In the genomic region with DNA sequence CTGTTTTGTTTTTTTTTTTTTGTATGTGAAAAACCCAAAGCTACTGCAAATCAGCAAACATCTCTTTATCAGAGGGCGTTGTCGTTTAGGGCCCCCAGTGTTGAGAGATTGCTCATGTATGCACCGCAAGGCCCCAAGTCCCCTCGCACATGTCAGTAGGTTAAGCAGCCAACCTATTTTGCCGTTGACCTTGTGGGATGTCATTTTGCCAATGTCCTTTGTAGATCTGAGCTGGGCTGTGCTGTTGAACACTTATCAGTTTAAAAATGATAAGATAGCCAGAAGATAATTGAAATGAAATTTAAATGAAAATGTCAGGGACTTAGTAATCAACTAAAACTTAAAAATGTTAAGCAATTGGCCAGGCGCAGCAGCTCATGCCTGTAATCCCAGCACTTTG, we compare ENCODE assay signal across 18 cellular contexts. TPM values are rescaled to one million over a fixed set of nuclear protein-coding genes. Genes with fewer than 3 reads are reported as not detected.
DNase-seq lines count a peak whose midpoint lies in the region; ATAC-seq and TF ChIP-seq lines count a peak whose summit lies in the region.
"Had no signal": no experiment of that assay in that cellular context is flagged by ENCODE, and none has a peak within 500 bp of the region (broad histone marks: within the 10 kb centered on the region; RNA-seq: fewer than 3 reads in every experiment).

No MANE protein-coding gene starts in this region.

- no peak overlapping the region for H3K4me3 Mint-ChIP-seq in activated CD4-positive, alpha-beta memory T cell treated with anti-CD3 and anti-CD28 coated beads for 36 hours
- H3K4me3 Mint-ChIP-seq in activated CD4-positive, alpha-beta memory T cell treated with anti-CD3 and anti-CD28 coated beads, Interleukin-2, amount 10 ng/mL, durations not matched to agents 7 days and 5 days: no peak overlapping the region
- H3K4me3 Mint-ChIP-seq in central memory CD8-positive, alpha-beta T cell: no peak overlapping the region
- no peak overlapping the region for H3K4me3 Mint-ChIP-seq in stimulated activated memory B cell treated with anti-CD40 and anti-IgM and Interleukin-4, amounts not matched to agents 10 μg/mL and 1 μg/mL and 100 μg/mL, for 72 hours
- H3K4me3 Mint-ChIP-seq: CD4-positive, alpha-beta T cell had no signal

- H3K27ac ChIP-seq in KOPT-K1 (ENCODE audit: low read depth, low read length, poor library complexity, severe bottlenecking) (peak overlapping the region; percentile 2), psoas muscle (peak overlapping the region; percentile 99), spleen (no peak overlapping the region)
- H3K27ac ChIP-seq: 22Rv1, BLaER1, GM23248, HL-60 had no signal

- TF ChIP-seq CTCF in psoas muscle (IDR thresholded peaks at IDR 0.05) (no peak), spleen (IDR thresholded peaks at IDR 0.05 in 8 of 11, conservative IDR thresholded peaks at IDR 0.05 in 3 of 11) (no peak)

- H3K36me3 ChIP-seq in KOPT-K1 (ENCODE audit: insufficient read depth, low read length) (no peaks in the 10 kb centered on the region), psoas muscle (ENCODE audit: insufficient read depth in 1 of 2, low read depth in 1 of 2) (no peaks in the 10 kb centered on the region), spleen (no peaks in the 10 kb centered on the region)
- H3K36me3 ChIP-seq: BLaER1 had no signal

- H3K4me1 Mint-ChIP-seq in activated CD4-positive, alpha-beta memory T cell treated with anti-CD3 and anti-CD28 coated beads for 36 hours (ENCODE audit: low read depth): peaks cover 32% of the 10 kb centered on the region
- peaks cover 46% of the 10 kb centered on the region for H3K4me1 Mint-ChIP-seq in activated CD4-positive, alpha-beta memory T cell treated with anti-CD3 and anti-CD28 coated beads, Interleukin-2, amount 10 ng/mL, durations not matched to agents 7 days and 5 days
- peaks cover 52% of the 10 kb centered on the region for H3K4me1 Mint-ChIP-seq in central memory CD8-positive, alpha-beta T cell
- H3K4me1 Mint-ChIP-seq in stimulated activated memory B cell treated with anti-CD40 and anti-IgM and Interleukin-4, amounts not matched to agents 10 μg/mL and 1 μg/mL and 100 μg/mL, for 72 hours: peaks cover 44% of the 10 kb centered on the region

- ATAC-seq in central memory CD8-positive, alpha-beta T cell (replicated peaks; ENCODE audit: extremely low read depth, poor library complexity, severe bottlenecking): no peak
- no peak for ATAC-seq in psoas muscle
- no peak for ATAC-seq in stimulated activated memory B cell treated with anti-CD40 and anti-IgM and Interleukin-4, amounts not matched to agents 10 μg/mL and 1 μg/mL and 100 μg/mL, for 72 hours

- no peaks in the 10 kb centered on the region for H3K9me3 Mint-ChIP-seq in activated CD4-positive, alpha-beta memory T cell treated with anti-CD3 and anti-CD28 coated beads for 36 hours
- peaks cover 5% of the 10 kb centered on the region for H3K9me3 Mint-ChIP-seq in activated CD4-positive, alpha-beta memory T cell treated with anti-CD3 and anti-CD28 coated beads, Interleukin-2, amount 10 ng/mL, durations not matched to agents 7 days and 5 days
- H3K9me3 Mint-ChIP-seq in central memory CD8-positive, alpha-beta T cell: peaks cover 6% of the 10 kb centered on the region
- peaks cover 4% of the 10 kb centered on the region for H3K9me3 Mint-ChIP-seq in stimulated activated memory B cell treated with anti-CD40 and anti-IgM and Interleukin-4, amounts not matched to agents 10 μg/mL and 1 μg/mL and 100 μg/mL, for 72 hours
- H3K9me3 Mint-ChIP-seq: CD4-positive, alpha-beta T cell had no signal

- H3K4me3 ChIP-seq in psoas muscle (no peak overlapping the region), spleen (no peak overlapping the region)
- H3K4me3 ChIP-seq: BLaER1, GM12878, GM23248 had no signal

- TF ChIP-seq POLR2A in spleen (IDR thresholded peaks at IDR 0.05): no peak

- intact Hi-C loops in activated CD4-positive, alpha-beta memory T cell treated with anti-CD3 and anti-CD28 coated beads for 36 hours (cut with micrococcal nuclease): no loop called here
- intact Hi-C loops in psoas muscle (cut with DNase I) (loop anchor here in 1 of 2 donors (5.0 kb wide), 1 partner anchor 145 kb away; no protein-coding TSS in a partner anchor), spleen (cut with DNase I; ENCODE audit: low total_unique reads) (no loop called here)

- H3K36me3 Mint-ChIP-seq in activated CD4-positive, alpha-beta memory T cell treated with anti-CD3 and anti-CD28 coated beads for 36 hours: no peaks in the 10 kb centered on the region
- H3K36me3 Mint-ChIP-seq in activated CD4-positive, alpha-beta memory T cell treated with anti-CD3 and anti-CD28 coated beads, Interleukin-2, amount 10 ng/mL, durations not matched to agents 7 days and 5 days (ENCODE audit: low read depth): peaks cover 9% of the 10 kb centered on the region
- no peaks in the 10 kb centered on the region for H3K36me3 Mint-ChIP-seq in central memory CD8-positive, alpha-beta T cell (ENCODE audit: insufficient read depth)
- peaks cover 11% of the 10 kb centered on the region for H3K36me3 Mint-ChIP-seq in stimulated activated memory B cell treated with anti-CD40 and anti-IgM and Interleukin-4, amounts not matched to agents 10 μg/mL and 1 μg/mL and 100 μg/mL, for 72 hours

- H3K27me3 ChIP-seq in psoas muscle (ENCODE audit: insufficient read depth in 3 of 3, low read length in 2 of 3) (no peaks in the 10 kb centered on the region), spleen (replicated peaks in 1 of 7) (no peaks in the 10 kb centered on the region)
- H3K27me3 ChIP-seq: BLaER1 had no signal

- POLR2A ChIA-PET in activated CD4-positive, alpha-beta memory T cell treated with anti-CD3 and anti-CD28 coated beads for 36 hours (lab: Charles Lee): no interaction called here
- POLR2A ChIA-PET in activated CD4-positive, alpha-beta memory T cell treated with anti-CD3 and anti-CD28 coated beads, Interleukin-2, amount 10 ng/mL, durations not matched to agents 7 days and 5 days (lab: Charles Lee): interaction anchor here (0.6 to 9.4 kb wide), 3 partner anchors 14 to 115 kb away, joined by 3 to 74 read pairs (median 3); partner anchors contain the start of genes ARSG and SLC16A6

- 88 to 90% (median 89%) methylated on average over 6 of the region's 6 CpGs for WGBS in psoas muscle, 3 donors
- WGBS in spleen, 5 donors: 67 to 84% (median 76%) methylated on average over 6 of the region's 6 CpGs

- CTCF ChIA-PET in activated CD4-positive, alpha-beta memory T cell treated with anti-CD3 and anti-CD28 coated beads for 36 hours (lab: Charles Lee): no interaction called here
- CTCF ChIA-PET in activated CD4-positive, alpha-beta memory T cell treated with anti-CD3 and anti-CD28 coated beads, Interleukin-2, amount 10 ng/mL, durations not matched to agents 7 days and 5 days (lab: Charles Lee): interaction anchor here (0.6 to 1.6 kb wide), 5 partner anchors 10 to 174 kb away, joined by 3 to 6 read pairs (median 3); no protein-coding TSS in a partner anchor

- DNase-seq in activated CD4-positive, alpha-beta memory T cell treated with anti-CD3 and anti-CD28 coated beads for 36 hours: no peak
- no peak for DNase-seq in activated CD4-positive, alpha-beta memory T cell treated with anti-CD3 and anti-CD28 coated beads, Interleukin-2, amount 10 ng/mL, durations not matched to agents 7 days and 5 days
- no peak for DNase-seq in central memory CD8-positive, alpha-beta T cell (ENCODE audit: low spot score in 2 of 2)
- no peak for DNase-seq in psoas muscle
- no peak for DNase-seq in NCI-H146 (lab: John Stamatoyannopoulos, UW)
- DNase-seq in spleen: no peak
- DNase-seq: AML-193; Calu3; CD4-positive, alpha-beta T cell; DMS 273 treated with DMSO at 0.1 percent for 48 hours; DMS79; GM23248 had no signal

- H3K9me3 ChIP-seq in KOPT-K1 (ENCODE audit: insufficient read depth, low read length, poor library complexity, severe bottlenecking) (no peaks in the 10 kb centered on the region), psoas muscle (no peaks in the 10 kb centered on the region), spleen (no peaks in the 10 kb centered on the region)
- H3K9me3 ChIP-seq: BLaER1 had no signal

- peak overlapping the region; percentile 4 for H3K27ac Mint-ChIP-seq in activated CD4-positive, alpha-beta memory T cell treated with anti-CD3 and anti-CD28 coated beads for 36 hours
- H3K27ac Mint-ChIP-seq in activated CD4-positive, alpha-beta memory T cell treated with anti-CD3 and anti-CD28 coated beads, Interleukin-2, amount 10 ng/mL, durations not matched to agents 7 days and 5 days: no peak overlapping the region
- peak overlapping the region; percentile 22 for H3K27ac Mint-ChIP-seq in central memory CD8-positive, alpha-beta T cell (ENCODE audit: low read depth)
- H3K27ac Mint-ChIP-seq in stimulated activated memory B cell treated with anti-CD40 and anti-IgM and Interleukin-4, amounts not matched to agents 10 μg/mL and 1 μg/mL and 100 μg/mL, for 72 hours: no peak overlapping the region
- H3K27ac Mint-ChIP-seq: CD4-positive, alpha-beta T cell had no signal

- no peaks in the 10 kb centered on the region for H3K27me3 Mint-ChIP-seq in activated CD4-positive, alpha-beta memory T cell treated with anti-CD3 and anti-CD28 coated beads for 36 hours
- H3K27me3 Mint-ChIP-seq in activated CD4-positive, alpha-beta memory T cell treated with anti-CD3 and anti-CD28 coated beads, Interleukin-2, amount 10 ng/mL, durations not matched to agents 7 days and 5 days: no peaks in the 10 kb centered on the region
- H3K27me3 Mint-ChIP-seq in central memory CD8-positive, alpha-beta T cell: no peaks in the 10 kb centered on the region
- H3K27me3 Mint-ChIP-seq in stimulated activated memory B cell treated with anti-CD40 and anti-IgM and Interleukin-4, amounts not matched to agents 10 μg/mL and 1 μg/mL and 100 μg/mL, for 72 hours: no peaks in the 10 kb centered on the region
- H3K27me3 Mint-ChIP-seq: CD4-positive, alpha-beta T cell had no signal

- H3K4me1 ChIP-seq in psoas muscle: peaks cover 34% of the 10 kb centered on the region
- H3K4me1 ChIP-seq in spleen: peaks cover 9 to 75% (median 32%) of the 10 kb centered on the region in 6 donors

RNA-seq across cellular contexts. Expression of gene ARSG, which starts 26.2 kb away (rescaled TPM):
- 10 to 100 TPM in 1 of 2 experiments, 1 to 10 TPM in 1; 9.8 to 10.8 TPM for total RNA-seq in activated CD4-positive, alpha-beta memory T cell treated with anti-CD3 and anti-CD28 coated beads for 36 hours
- total RNA-seq in activated CD4-positive, alpha-beta memory T cell treated with anti-CD3 and anti-CD28 coated beads, Interleukin-2, amount 10 ng/mL, durations not matched to agents 7 days and 5 days: 10 to 100 TPM; 13.5 to 16.8 TPM
- total RNA-seq in psoas muscle: 1 to 10 TPM; 2.1 to 6.1 (median 3.1) TPM
- 1 to 10 TPM; 1.7 to 3.7 (median 1.9) TPM for polyA plus RNA-seq in psoas muscle
- 10 to 100 TPM; 10.4 to 24.3 (median 18.7) TPM for total RNA-seq in spleen
- 1 to 10 TPM; 1.5 to 2.3 (median 2.1) TPM for polyA plus RNA-seq in spleen

RNA-seq across cellular contexts. Expression of gene SLC16A6, which starts 26.5 kb away (rescaled TPM):
- 1 to 10 TPM; 3.5 to 3.6 TPM for total RNA-seq in activated CD4-positive, alpha-beta memory T cell treated with anti-CD3 and anti-CD28 coated beads for 36 hours
- 10 to 100 TPM; 10.4 to 10.8 TPM for total RNA-seq in activated CD4-positive, alpha-beta memory T cell treated with anti-CD3 and anti-CD28 coated beads, Interleukin-2, amount 10 ng/mL, durations not matched to agents 7 days and 5 days
- total RNA-seq in psoas muscle: 10 to 100 TPM in 1 of 4 donors, 1 to 10 TPM in 2, under 1 TPM in 1; 0.82 to 47.7 (median 6.4) TPM
- 10 to 100 TPM in 1 of 3 donors, under 1 TPM in 2; 0.75 to 31.1 (median 0.86) TPM for polyA plus RNA-seq in psoas muscle
- 1 to 10 TPM; 4.4 to 8.7 (median 7.1) TPM for total RNA-seq in spleen
- polyA plus RNA-seq in spleen: 1 to 10 TPM; 1.5 to 2.1 (median 1.8) TPM

Comparison
In these comparisons a context has a peak if more than half of its experiments do, and no peak if none do; other contexts are left out.
1. H3K27ac Mint-ChIP-seq: peak in activated CD4-positive, alpha-beta memory T cell treated with anti-CD3 and anti-CD28 coated beads for 36 hours (single experiment) and central memory CD8-positive, alpha-beta T cell (single experiment); none in activated CD4-positive, alpha-beta memory T cell treated with anti-CD3 and anti-CD28 coated beads, Interleukin-2, amount 10 ng/mL, durations not matched to agents 7 days and 5 days (single experiment) and stimulated activated memory B cell treated with anti-CD40 and anti-IgM and Interleukin-4, amounts not matched to agents 10 μg/mL and 1 μg/mL and 100 μg/mL, for 72 hours (single experiment).
2. H3K27ac ChIP-seq: peak in KOPT-K1 (single experiment) and psoas muscle (single experiment); none in spleen (0 of 8).